Comparison of ENCODE assay signal across 1 cellular context in genomic region chr7:151125459-151125834, GRCh38.
TF ChIP-seq lines count a peak whose summit lies in the region.

No MANE protein-coding gene starts in this region.

TF ChIP-seq in IMR-90, 13 proteins besides CTCF, POLR2A, EP300 and RAD21 (continued from another document):
- TF ChIP-seq USF2 (IDR thresholded peaks at IDR 0.05; ENCODE audit: low read depth, low read length) = no peak
